Comparison of ENCODE assay signal across 1 cellular context in the genomic region with DNA sequence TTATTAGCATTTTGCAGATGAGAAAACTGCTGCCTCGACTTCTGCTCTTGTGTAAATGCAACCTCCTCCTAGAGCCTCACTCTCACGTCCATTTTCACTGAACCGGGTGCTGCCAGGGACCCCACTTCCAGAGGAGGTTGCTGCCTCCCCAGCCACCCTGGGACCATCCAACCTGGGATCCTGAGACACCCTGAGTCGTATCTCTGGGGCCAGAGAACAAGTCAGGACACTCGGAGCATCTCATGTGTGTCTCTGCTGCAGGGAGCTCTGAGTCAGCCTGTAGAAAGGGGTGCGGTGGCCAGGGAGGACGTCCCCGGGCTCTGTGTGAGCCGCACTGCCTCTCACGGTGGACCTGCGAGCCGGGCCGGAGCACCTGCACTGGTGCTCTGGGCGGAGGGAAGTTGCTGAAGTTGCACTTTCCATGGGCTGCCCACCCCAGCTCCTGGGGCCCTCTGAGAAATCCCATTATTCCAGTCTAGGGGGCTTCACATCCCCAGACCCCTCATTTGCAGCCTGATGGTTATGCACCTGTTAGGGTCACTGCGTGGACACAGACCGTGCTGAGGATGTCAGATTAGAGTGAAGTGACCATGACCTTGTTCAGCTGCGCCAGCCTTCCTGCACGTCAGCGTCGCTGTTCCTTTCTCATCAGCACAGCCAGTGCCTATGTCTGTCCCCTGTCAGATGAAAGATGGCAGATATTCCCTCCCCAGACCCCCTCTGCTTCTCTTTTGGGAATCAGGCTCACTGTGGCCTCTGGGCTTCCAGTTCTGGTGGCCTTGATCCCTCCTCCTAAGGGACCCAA.
TF ChIP-seq lines count a peak whose summit lies in the region.

No MANE protein-coding gene starts in this region.

TF ChIP-seq in K562, 482 proteins besides CTCF, POLR2A, EP300 and RAD21 (continued from another document):
- TF ChIP-seq, protein P1, sequence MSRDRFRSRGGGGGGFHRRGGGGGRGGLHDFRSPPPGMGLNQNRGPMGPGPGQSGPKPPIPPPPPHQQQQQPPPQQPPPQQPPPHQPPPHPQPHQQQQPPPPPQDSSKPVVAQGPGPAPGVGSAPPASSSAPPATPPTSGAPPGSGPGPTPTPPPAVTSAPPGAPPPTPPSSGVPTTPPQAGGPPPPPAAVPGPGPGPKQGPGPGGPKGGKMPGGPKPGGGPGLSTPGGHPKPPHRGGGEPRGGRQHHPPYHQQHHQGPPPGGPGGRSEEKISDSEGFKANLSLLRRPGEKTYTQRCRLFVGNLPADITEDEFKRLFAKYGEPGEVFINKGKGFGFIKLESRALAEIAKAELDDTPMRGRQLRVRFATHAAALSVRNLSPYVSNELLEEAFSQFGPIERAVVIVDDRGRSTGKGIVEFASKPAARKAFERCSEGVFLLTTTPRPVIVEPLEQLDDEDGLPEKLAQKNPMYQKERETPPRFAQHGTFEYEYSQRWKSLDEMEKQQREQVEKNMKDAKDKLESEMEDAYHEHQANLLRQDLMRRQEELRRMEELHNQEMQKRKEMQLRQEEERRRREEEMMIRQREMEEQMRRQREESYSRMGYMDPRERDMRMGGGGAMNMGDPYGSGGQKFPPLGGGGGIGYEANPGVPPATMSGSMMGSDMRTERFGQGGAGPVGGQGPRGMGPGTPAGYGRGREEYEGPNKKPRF (IDR thresholded peaks at IDR 0.05; ENCODE audit: low read depth, low read length): no peak
- TF ChIP-seq, protein P2, sequence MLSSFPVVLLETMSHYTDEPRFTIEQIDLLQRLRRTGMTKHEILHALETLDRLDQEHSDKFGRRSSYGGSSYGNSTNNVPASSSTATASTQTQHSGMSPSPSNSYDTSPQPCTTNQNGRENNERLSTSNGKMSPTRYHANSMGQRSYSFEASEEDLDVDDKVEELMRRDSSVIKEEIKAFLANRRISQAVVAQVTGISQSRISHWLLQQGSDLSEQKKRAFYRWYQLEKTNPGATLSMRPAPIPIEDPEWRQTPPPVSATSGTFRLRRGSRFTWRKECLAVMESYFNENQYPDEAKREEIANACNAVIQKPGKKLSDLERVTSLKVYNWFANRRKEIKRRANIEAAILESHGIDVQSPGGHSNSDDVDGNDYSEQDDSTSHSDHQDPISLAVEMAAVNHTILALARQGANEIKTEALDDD (IDR thresholded peaks at IDR 0.05): no peak
- TF ChIP-seq MAFK (IDR thresholded peaks at IDR 0.05; ENCODE audit: low read length) (no peak), ZNF408 (CRISPR knock-in tag; IDR thresholded peaks at IDR 0.05; ENCODE audit: low read depth) (no peak), MCM2 (IDR thresholded peaks at IDR 0.05; ENCODE audit: low read depth) (no peak)
TF ChIP-seq in K562: peak in this region for 0.
